ENCODE assay signal across 8 cellular contexts in the genomic region with DNA sequence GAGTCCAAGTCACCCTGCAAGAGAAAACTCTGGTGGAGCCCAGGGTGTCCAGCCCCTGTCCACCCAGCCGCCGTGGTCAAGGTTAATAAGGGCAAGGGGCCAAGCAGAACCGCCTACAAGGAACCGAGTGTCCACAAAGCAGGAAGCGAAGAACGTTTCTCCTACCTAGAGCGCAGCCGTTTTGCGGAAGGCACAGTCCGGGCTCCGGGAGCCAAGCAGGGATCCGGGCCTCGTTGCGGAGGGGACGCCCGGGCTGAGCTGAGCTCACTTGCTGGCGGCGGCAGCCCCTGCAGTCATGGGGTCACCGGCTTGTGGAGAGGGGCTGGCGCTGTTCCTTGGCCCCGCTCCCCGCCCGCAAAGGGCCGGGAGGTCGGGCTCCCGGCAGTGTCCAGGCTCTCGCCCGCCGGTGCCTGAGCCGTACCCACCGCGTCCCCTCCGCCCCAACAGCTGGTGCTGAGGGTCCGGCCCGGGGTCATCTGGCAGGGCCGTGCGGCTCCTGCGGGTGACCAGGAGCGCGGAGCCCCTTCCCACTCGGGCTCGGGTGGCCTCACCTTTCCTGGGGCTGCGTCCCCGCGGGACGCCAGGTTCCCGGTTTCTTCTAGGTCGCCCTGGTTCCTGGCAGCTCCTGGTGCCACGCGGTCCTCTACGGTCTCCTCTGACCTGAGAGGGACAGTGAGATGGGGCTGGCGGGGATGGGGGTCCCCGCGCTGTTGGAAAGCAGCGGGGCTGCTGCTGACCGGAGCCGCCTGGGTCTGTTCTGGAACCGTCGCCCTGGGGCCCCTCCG. TPM values are rescaled to one million over a fixed set of nuclear protein-coding genes. Genes with fewer than 3 reads are reported as not detected.
DNase-seq lines count a peak whose midpoint lies in the region; ATAC-seq lines count a peak whose summit lies in the region.
"Had no signal": no experiment of that assay in that cellular context is flagged by ENCODE, and none has a peak within 500 bp of the region (broad histone marks: within the 10 kb centered on the region; RNA-seq: fewer than 3 reads in every experiment).

No MANE protein-coding gene starts in this region.

- H3K27ac ChIP-seq in right cardiac atrium (ENCODE audit: low read length) (no peak overlapping the region), rectal smooth muscle tissue (ENCODE audit: low read depth, low read length) (no peak overlapping the region)
- H3K27ac ChIP-seq: PC-9 had no signal

- peaks cover 10% of the 10 kb centered on the region for H3K4me1 Mint-ChIP-seq in activated T-helper 1 cell treated with anti-CD3 and anti-CD28 coated beads, Interleukin-12 subunit alpha, Interleukin-12 subunit beta, Interleukin-2, Interleukin-4 antibody, amounts not matched to agents 30 ng/mL and 10 ng/mL and 1 ng/mL, durations not matched to agents 14 hours and 24 hours and 36 hours (ENCODE audit: low read depth)

- peak; percentile 47 for ATAC-seq in HG02678 (IDR thresholded peaks at IDR 0.05; ENCODE audit: unreplicated experiment)
- ATAC-seq in right cardiac atrium = peak; percentile 70 to 72
- ATAC-seq in HG03520 (IDR thresholded peaks at IDR 0.05; ENCODE audit: unreplicated experiment) = no peak
- ATAC-seq in HG03521 (IDR thresholded peaks at IDR 0.05; ENCODE audit: unreplicated experiment) = no peak

- H3K27me3 Mint-ChIP-seq in activated T-helper 1 cell treated with anti-CD3 and anti-CD28 coated beads, Interleukin-12 subunit alpha, Interleukin-12 subunit beta, Interleukin-2, Interleukin-4 antibody, amounts not matched to agents 30 ng/mL and 10 ng/mL and 1 ng/mL, durations not matched to agents 14 hours and 24 hours and 36 hours (ENCODE audit: insufficient read depth) = peaks cover 13% of the 10 kb centered on the region

- H3K4me3 Mint-ChIP-seq in activated T-helper 1 cell treated with anti-CD3 and anti-CD28 coated beads, Interleukin-12 subunit alpha, Interleukin-12 subunit beta, Interleukin-2, Interleukin-4 antibody, amounts not matched to agents 30 ng/mL and 10 ng/mL and 1 ng/mL, durations not matched to agents 14 hours and 24 hours and 36 hours = peak overlapping the region; percentile 85

- WGBS in right cardiac atrium = 8% methylated on average over 60 of the region's 60 CpGs

- H3K9me3 Mint-ChIP-seq in activated T-helper 1 cell treated with anti-CD3 and anti-CD28 coated beads, Interleukin-12 subunit alpha, Interleukin-12 subunit beta, Interleukin-2, Interleukin-4 antibody, amounts not matched to agents 30 ng/mL and 10 ng/mL and 1 ng/mL, durations not matched to agents 14 hours and 24 hours and 36 hours = peaks cover under 1% of the 10 kb centered on the region

- peak overlapping the region; percentile 50 for H3K4me3 ChIP-seq in right cardiac atrium (ENCODE audit: low read length)
- H3K4me3 ChIP-seq in rectal smooth muscle tissue (ENCODE audit: low read length) = peak overlapping the region; percentile 77
- H3K4me3 ChIP-seq: PC-9 had no signal

- H3K27me3 ChIP-seq in right cardiac atrium (ENCODE audit: control insufficient read depth, insufficient read depth) = no peaks in the 10 kb centered on the region
- peaks cover 10% of the 10 kb centered on the region for H3K27me3 ChIP-seq in rectal smooth muscle tissue (ENCODE audit: control insufficient read depth, insufficient read depth, low read length)

- no peak for DNase-seq in activated T-helper 1 cell treated with anti-CD3 and anti-CD28 coated beads, Interleukin-12 subunit alpha, Interleukin-12 subunit beta, Interleukin-2, Interleukin-4 antibody, amounts not matched to agents 30 ng/mL and 10 ng/mL and 1 ng/mL, durations not matched to agents 14 hours and 24 hours and 36 hours (ENCODE audit: low spot score)
- peak; percentile 50 to 83 (median 81) for DNase-seq in right cardiac atrium
- no peak for DNase-seq in NCI-H2029 (lab: John Stamatoyannopoulos, UW)

- peaks cover 1% of the 10 kb centered on the region for H3K36me3 Mint-ChIP-seq in activated T-helper 1 cell treated with anti-CD3 and anti-CD28 coated beads, Interleukin-12 subunit alpha, Interleukin-12 subunit beta, Interleukin-2, Interleukin-4 antibody, amounts not matched to agents 30 ng/mL and 10 ng/mL and 1 ng/mL, durations not matched to agents 14 hours and 24 hours and 36 hours (ENCODE audit: low read depth)

- peak overlapping the region; percentile 49 for H3K9ac ChIP-seq in rectal smooth muscle tissue (ENCODE audit: low read length)

- H3K27ac Mint-ChIP-seq in activated T-helper 1 cell treated with anti-CD3 and anti-CD28 coated beads, Interleukin-12 subunit alpha, Interleukin-12 subunit beta, Interleukin-2, Interleukin-4 antibody, amounts not matched to agents 30 ng/mL and 10 ng/mL and 1 ng/mL, durations not matched to agents 14 hours and 24 hours and 36 hours = no peak overlapping the region

- H3K4me1 ChIP-seq in right cardiac atrium (ENCODE audit: control insufficient read depth, insufficient read depth, low read length) = peaks cover 4% of the 10 kb centered on the region
- peaks cover 23% of the 10 kb centered on the region for H3K4me1 ChIP-seq in rectal smooth muscle tissue (ENCODE audit: control insufficient read depth, insufficient read depth, low read length)

- H3K36me3 ChIP-seq in rectal smooth muscle tissue (ENCODE audit: control insufficient read depth, insufficient read depth, low read length) = no peaks in the 10 kb centered on the region

- no peaks in the 10 kb centered on the region for H3K9me3 ChIP-seq in right cardiac atrium (ENCODE audit: control insufficient read depth, low read length)

- intact Hi-C loops in activated T-helper 1 cell treated with anti-CD3 and anti-CD28 coated beads, Interleukin-12 subunit alpha, Interleukin-12 subunit beta, Interleukin-2, Interleukin-4 antibody, amounts not matched to agents 30 ng/mL and 10 ng/mL and 1 ng/mL, durations not matched to agents 14 hours and 24 hours and 36 hours (cut with micrococcal nuclease) = loop anchor here (5.0 kb wide), 1 partner anchor 97 kb away; a partner anchor contains a TSS
- intact Hi-C loops in right cardiac atrium (cut with DNase I) = no loop called here

RNA-seq across cellular contexts. Expression of a gene that starts 14.0 kb away (rescaled TPM):
- total RNA-seq in activated T-helper 1 cell treated with anti-CD3 and anti-CD28 coated beads, Interleukin-12 subunit alpha, Interleukin-12 subunit beta, Interleukin-2, Interleukin-4 antibody, amounts not matched to agents 30 ng/mL and 10 ng/mL and 1 ng/mL, durations not matched to agents 14 hours and 24 hours and 36 hours = 8.5 and 9.3 TPM in 2 replicates
- 1 to 10 TPM; 2.9 to 3.9 (median 3.4) TPM for total RNA-seq in right cardiac atrium
- 2.6 TPM for polyA plus RNA-seq in right cardiac atrium

Comparison
In these comparisons a context has a peak if more than half of its experiments do, and no peak if none do; other contexts are left out.
1. ATAC-seq: peak in HG02678 (single experiment) and right cardiac atrium (2 of 2); none in HG03520 (single experiment) and HG03521 (single experiment).
2. DNase-seq: peak in right cardiac atrium (3 of 3); none in activated T-helper 1 cell treated with anti-CD3 and anti-CD28 coated beads, Interleukin-12 subunit alpha, Interleukin-12 subunit beta, Interleukin-2, Interleukin-4 antibody, amounts not matched to agents 30 ng/mL and 10 ng/mL and 1 ng/mL, durations not matched to agents 14 hours and 24 hours and 36 hours (single experiment) and NCI-H2029 (single experiment).